In genomic region chr6:293185-294174, GRCh38 we compare ENCODE assay signal across 8 cellular contexts. TPM values are rescaled to one million over a fixed set of nuclear protein-coding genes. Genes with fewer than 3 reads are reported as not detected.
DNase-seq lines count a peak whose midpoint lies in the region; ATAC-seq and TF ChIP-seq lines count a peak whose summit lies in the region.

No MANE protein-coding gene starts in this region.

- ATAC-seq in HG03175 (IDR thresholded peaks at IDR 0.05; ENCODE audit: unreplicated experiment) (no peak), GM21526 (IDR thresholded peaks at IDR 0.05; ENCODE audit: low FRiP score, unreplicated experiment) (no peak)

- H3K4me1 ChIP-seq in SJSA1 (replicated peaks) = peaks cover 13% of the 10 kb centered on the region
- H3K4me1 ChIP-seq in mesodermal cell (ENCODE audit: control insufficient read depth, insufficient read depth, low read length, poor library complexity, severe bottlenecking) = no peaks in the 10 kb centered on the region

- peak overlapping the region; percentile 90 for H3K4me3 ChIP-seq in SJSA1
- peak overlapping the region; percentile 71 for H3K4me3 ChIP-seq in mesodermal cell (ENCODE audit: extremely low read depth, insufficient read depth, low read length, poor library complexity, severe bottlenecking)

- TF ChIP-seq CTCF in chondrocyte (IDR thresholded peaks at IDR 0.05) = no peak

- no peaks in the 10 kb centered on the region for H3K9me3 Mint-ChIP-seq in chondrocyte (ENCODE audit: low read depth)
- no peaks in the 10 kb centered on the region for H3K9me3 Mint-ChIP-seq in stimulated activated naive CD8-positive, alpha-beta T cell treated with anti-CD3 and anti-CD28 coated beads, Interleukin-15, Interleukin-2, amounts not matched to agents 100 ng/mL and 50 ng/mL, for 24 hours

- no peaks in the 10 kb centered on the region for H3K36me3 Mint-ChIP-seq in chondrocyte (ENCODE audit: low read depth)
- no peaks in the 10 kb centered on the region for H3K36me3 Mint-ChIP-seq in stimulated activated naive CD8-positive, alpha-beta T cell treated with anti-CD3 and anti-CD28 coated beads, Interleukin-15, Interleukin-2, amounts not matched to agents 100 ng/mL and 50 ng/mL, for 24 hours (ENCODE audit: low read depth)

- H3K4me1 Mint-ChIP-seq in chondrocyte (ENCODE audit: low read depth) = peaks cover 14% of the 10 kb centered on the region
- H3K4me1 Mint-ChIP-seq in stimulated activated naive CD8-positive, alpha-beta T cell treated with anti-CD3 and anti-CD28 coated beads, Interleukin-15, Interleukin-2, amounts not matched to agents 100 ng/mL and 50 ng/mL, for 24 hours (ENCODE audit: low read depth) = peaks cover 38% of the 10 kb centered on the region

- peak overlapping the region; percentile 88 for H3K4me3 Mint-ChIP-seq in chondrocyte (ENCODE audit: unreplicated experiment)
- H3K4me3 Mint-ChIP-seq in stimulated activated naive CD8-positive, alpha-beta T cell treated with anti-CD3 and anti-CD28 coated beads, Interleukin-15, Interleukin-2, amounts not matched to agents 100 ng/mL and 50 ng/mL, for 24 hours = peak overlapping the region; percentile 95

- no peaks in the 10 kb centered on the region; the same call in 1 of the 2 replicates for H3K27me3 ChIP-seq in SJSA1 (replicated peaks)

- H3K9me3 ChIP-seq in SJSA1 (replicated peaks) = peaks cover 3% of the 10 kb centered on the region; the same call in 1 of the 2 replicates
- H3K9me3 ChIP-seq in mesodermal cell (ENCODE audit: control insufficient read depth, low read length) = peaks cover 8% of the 10 kb centered on the region

- peaks cover 3% of the 10 kb centered on the region for H3K27me3 Mint-ChIP-seq in chondrocyte (ENCODE audit: low read depth)
- H3K27me3 Mint-ChIP-seq in stimulated activated naive CD8-positive, alpha-beta T cell treated with anti-CD3 and anti-CD28 coated beads, Interleukin-15, Interleukin-2, amounts not matched to agents 100 ng/mL and 50 ng/mL, for 24 hours = no peaks in the 10 kb centered on the region

- peak overlapping the region; percentile 80 for H3K27ac Mint-ChIP-seq in chondrocyte (ENCODE audit: unreplicated experiment)
- peak overlapping the region; percentile 96 for H3K27ac Mint-ChIP-seq in stimulated activated naive CD8-positive, alpha-beta T cell treated with anti-CD3 and anti-CD28 coated beads, Interleukin-15, Interleukin-2, amounts not matched to agents 100 ng/mL and 50 ng/mL, for 24 hours

- 35 to 40% methylated on average over 16 to 20 of the region's 24 CpGs for WGBS in mesodermal cell (ENCODE audit: insufficient coverage in 2 of 2), 2 experiments

- no peak overlapping the region for H3K27ac ChIP-seq in SJSA1
- H3K27ac ChIP-seq in mesodermal cell (ENCODE audit: low read depth, low read length, severe bottlenecking) = no peak overlapping the region

- H3K36me3 ChIP-seq in SJSA1 (0 out of 2 replicates have a peak, but pooled peaks cover 2% of the 10 kb centered on the region), mesodermal cell (ENCODE audit: control insufficient read depth, insufficient read depth, low read length) (no peaks in the 10 kb centered on the region)

- DNase-seq in EH (ENCODE audit: low read depth) (peak; percentile 19), SJSA1 (ENCODE audit: low read depth in 1 of 2, low spot score in 2 of 2) (no peak), chondrocyte (ENCODE audit: low spot score) (no peak), NCI-H146 treated with DMSO at 0.1 percent for 48 hours (lab: John Stamatoyannopoulos, UW; ENCODE audit: unreplicated experiment) (no peak)

RNA-seq across cellular contexts. Expression of gene DUSP22, which starts 1.2 kb away (rescaled TPM):
- total RNA-seq in SJSA1 (2014; rRNA removed; shearing (Covaris generic)) = 13.2 and 17.8 TPM in 2 replicates
- 24.6 to 35.8 TPM (median 34.2 TPM) in 3 replicates for total RNA-seq in chondrocyte
- polyA plus RNA-seq in mesodermal cell (2013, experiment 1 of 2) = 37.1 TPM
- 35.3 TPM for polyA plus RNA-seq in mesodermal cell (2013, experiment 2 of 2)
